In the genomic region with DNA sequence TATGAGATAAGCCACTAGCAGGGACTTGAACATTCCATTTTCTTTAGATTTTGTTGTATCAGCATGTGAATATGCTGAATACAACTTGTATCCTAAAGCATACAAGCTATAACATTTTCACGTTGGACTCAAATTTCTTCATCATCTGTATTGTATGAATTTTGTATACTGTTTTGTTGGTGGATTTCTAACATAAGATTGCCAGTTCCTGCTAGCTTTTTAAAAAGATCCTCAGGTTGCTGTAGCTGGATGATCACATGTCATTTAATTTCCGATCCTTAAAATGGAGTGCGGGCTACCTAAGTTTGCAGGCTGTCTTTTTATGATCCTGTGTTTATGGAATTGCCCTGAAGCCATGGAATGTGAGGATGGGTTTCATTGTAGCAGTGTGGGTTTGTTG, we compare ENCODE assay signal across 16 cellular contexts. TPM values are rescaled to one million over a fixed set of nuclear protein-coding genes. Genes with fewer than 3 reads are reported as not detected.
A peak's percentile ranks its signal among the peaks of the same experiment; 100 is the strongest.
DNase-seq lines count a peak whose midpoint lies in the region; ATAC-seq and TF ChIP-seq lines count a peak whose summit lies in the region.
"Had no signal": no experiment of that assay in that cellular context is flagged by ENCODE, and none has a peak within 500 bp of the region (broad histone marks: within the 10 kb centered on the region; RNA-seq: fewer than 3 reads in every experiment).

No MANE protein-coding gene starts in this region.

- no peaks in the 10 kb centered on the region for H3K27me3 Mint-ChIP-seq in WTC11 (ENCODE audit: low read depth)
- H3K27me3 Mint-ChIP-seq: central memory CD8-positive, alpha-beta T cell; stimulated activated naive CD8-positive, alpha-beta T cell treated with anti-CD3 and anti-CD28 coated beads, Interleukin-15, amount 100 ng/mL, for 72 hours had no signal

- H3K4me1 ChIP-seq in mesodermal cell (ENCODE audit: control insufficient read depth, insufficient read depth, low read length, poor library complexity, severe bottlenecking) (peaks cover 19% of the 10 kb centered on the region), suprapubic skin (peaks cover 58% of the 10 kb centered on the region)

- no peak for TF ChIP-seq POLR2A in suprapubic skin (IDR thresholded peaks at IDR 0.05)

- WGBS in mesodermal cell (ENCODE audit: insufficient coverage in 2 of 2), 2 experiments = 95% methylated on average over 2 of the region's 3 CpGs; no CpG with 5 or more reads in 1 of the 2 experiments
- WGBS in suprapubic skin = 71% methylated on average over 3 of the region's 3 CpGs

- H3K9me3 Mint-ChIP-seq in WTC11 = no peaks in the 10 kb centered on the region
- H3K9me3 Mint-ChIP-seq: activated naive CD4-positive, alpha-beta T cell treated with anti-CD3 and anti-CD28 coated beads, Interleukin-2, amount 50 U/mL, for 72 hours; central memory CD8-positive, alpha-beta T cell; naive thymus-derived CD4-positive, alpha-beta T cell; stimulated activated naive CD8-positive, alpha-beta T cell treated with anti-CD3 and anti-CD28 coated beads, Interleukin-15, amount 100 ng/mL, for 72 hours; T-helper 2 cell treated with Interferon-gamma antibody and Interleukin-4, amounts not matched to agents 5 μg/mL and 100 μg/mL, for 36 hours had no signal

- POLR2A ChIA-PET in HEK293T (lab: Yijun Ruan, JAX) (no interaction called here), WTC11 (lab: Charles Lee) (no interaction called here)

- H3K4me3 ChIP-seq in mesodermal cell (ENCODE audit: extremely low read depth, insufficient read depth, low read length, poor library complexity, severe bottlenecking) (no peak overlapping the region), suprapubic skin (no peak overlapping the region)

- TF ChIP-seq CTCF in WTC11 (IDR thresholded peaks at IDR 0.05) = no peak
- no peak for TF ChIP-seq CTCF in suprapubic skin (IDR thresholded peaks at IDR 0.05)

- ATAC-seq in WTC11 = no peak
- ATAC-seq: activated naive CD4-positive, alpha-beta T cell treated with anti-CD3 and anti-CD28 coated beads, Interleukin-2, amount 50 U/mL, for 72 hours; naive thymus-derived CD4-positive, alpha-beta T cell; stimulated activated naive CD8-positive, alpha-beta T cell treated with anti-CD3 and anti-CD28 coated beads, Interleukin-15, amount 100 ng/mL, for 72 hours had no signal

- peak overlapping the region; percentile 12 for H3K27ac Mint-ChIP-seq in WTC11
- H3K27ac Mint-ChIP-seq: activated naive CD4-positive, alpha-beta T cell treated with anti-CD3 and anti-CD28 coated beads, Interleukin-2, amount 50 U/mL, for 72 hours; naive thymus-derived CD4-positive, alpha-beta T cell; stimulated activated naive CD8-positive, alpha-beta T cell treated with anti-CD3 and anti-CD28 coated beads, Interleukin-15, amount 100 ng/mL, for 72 hours; T-helper 2 cell treated with Interferon-gamma antibody and Interleukin-4, amounts not matched to agents 5 μg/mL and 100 μg/mL, for 36 hours had no signal

- no peak overlapping the region for H3K4me3 Mint-ChIP-seq in WTC11
- H3K4me3 Mint-ChIP-seq: central memory CD8-positive, alpha-beta T cell; naive thymus-derived CD4-positive, alpha-beta T cell; stimulated activated naive CD8-positive, alpha-beta T cell treated with anti-CD3 and anti-CD28 coated beads, Interleukin-15, amount 100 ng/mL, for 72 hours; T-helper 2 cell treated with Interferon-gamma antibody and Interleukin-4, amounts not matched to agents 5 μg/mL and 100 μg/mL, for 36 hours had no signal

- no peaks in the 10 kb centered on the region for H3K27me3 ChIP-seq in suprapubic skin

- H3K27ac ChIP-seq in mesodermal cell (ENCODE audit: low read depth, low read length, severe bottlenecking) (peak overlapping the region; percentile 23), suprapubic skin (peak overlapping the region; percentile 30), substantia nigra (ENCODE audit: low read depth, low read length, poor library complexity, severe bottlenecking) (no peak overlapping the region)

- peak; percentile 30 for DNase-seq in HEK293T (ENCODE audit: extremely low spot score)
- no peak for DNase-seq in WTC11 (ENCODE audit: low spot score)
- no peak for DNase-seq in suprapubic skin (ENCODE audit: low spot score in 2 of 2)
- no peak for DNase-seq in substantia nigra (lab: John Stamatoyannopoulos, UW)
- DNase-seq in SHP77 treated with DMSO at 0.1 percent for 48 hours (lab: John Stamatoyannopoulos, UW) = no peak
- DNase-seq in DMS153 treated with DMSO at 0.1 percent for 48 hours (lab: John Stamatoyannopoulos, UW; ENCODE audit: unreplicated experiment) = no peak
- DNase-seq: activated CD4-positive, alpha-beta T cell treated with anti-CD3 and anti-CD28 coated beads for 48 hours; activated T-cell treated with anti-CD3 and anti-CD28 coated beads for 4 hours; DMS153; naive thymus-derived CD4-positive, alpha-beta T cell; NCI-H524 treated with DMSO at 0.1 percent for 48 hours; stimulated activated naive CD8-positive, alpha-beta T cell treated with anti-CD3 and anti-CD28 coated beads, Interleukin-15, amount 100 ng/mL, for 72 hours had no signal

- H3K36me3 ChIP-seq in mesodermal cell (ENCODE audit: control insufficient read depth, insufficient read depth, low read length) (peaks cover 21% of the 10 kb centered on the region), suprapubic skin (peaks cover 6% of the 10 kb centered on the region)

- no peak for TF ChIP-seq EP300 in suprapubic skin (IDR thresholded peaks at IDR 0.05)

- H3K36me3 Mint-ChIP-seq in WTC11 = peaks cover 10% of the 10 kb centered on the region
- H3K36me3 Mint-ChIP-seq: activated naive CD4-positive, alpha-beta T cell treated with anti-CD3 and anti-CD28 coated beads, Interleukin-2, amount 50 U/mL, for 72 hours had no signal

- H3K9me3 ChIP-seq in mesodermal cell (ENCODE audit: control insufficient read depth, low read length) (no peaks in the 10 kb centered on the region), suprapubic skin (no peaks in the 10 kb centered on the region)

- H3K4me1 Mint-ChIP-seq in WTC11 = peaks cover 68% of the 10 kb centered on the region

- CTCF ChIA-PET in HEK293T (lab: Yijun Ruan, JAX) (no interaction called here), WTC11 (lab: Charles Lee) (interaction anchor here (1.1 kb wide), 1 partner anchor 52 kb away, joined by 3 read pairs; no protein-coding TSS in a partner anchor)

TF ChIP-seq in HEK293T, 16 proteins besides CTCF, POLR2A, EP300 and RAD21:
- TF ChIP-seq, protein P1, sequence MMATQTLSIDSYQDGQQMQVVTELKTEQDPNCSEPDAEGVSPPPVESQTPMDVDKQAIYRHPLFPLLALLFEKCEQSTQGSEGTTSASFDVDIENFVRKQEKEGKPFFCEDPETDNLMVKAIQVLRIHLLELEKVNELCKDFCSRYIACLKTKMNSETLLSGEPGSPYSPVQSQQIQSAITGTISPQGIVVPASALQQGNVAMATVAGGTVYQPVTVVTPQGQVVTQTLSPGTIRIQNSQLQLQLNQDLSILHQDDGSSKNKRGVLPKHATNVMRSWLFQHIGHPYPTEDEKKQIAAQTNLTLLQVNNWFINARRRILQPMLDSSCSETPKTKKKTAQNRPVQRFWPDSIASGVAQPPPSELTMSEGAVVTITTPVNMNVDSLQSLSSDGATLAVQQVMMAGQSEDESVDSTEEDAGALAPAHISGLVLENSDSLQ (IDR thresholded peaks at IDR 0.05) = no peak
- TF ChIP-seq ZNF384 (IDR thresholded peaks at IDR 0.05) (no peak), FOXA1 (IDR thresholded peaks at IDR 0.05) (no peak), SP1 (IDR thresholded peaks at IDR 0.05) (no peak), FOXK2 (IDR thresholded peaks at IDR 0.05) (no peak), NFRKB (IDR thresholded peaks at IDR 0.05) (no peak), ELF4 (IDR thresholded peaks at IDR 0.05) (no peak), TARDBP (IDR thresholded peaks at IDR 0.05) (no peak), BHLHE40 (IDR thresholded peaks at IDR 0.05; ENCODE audit: borderline replicate concordance) (no peak), L3MBTL2 (conservative IDR thresholded peaks at IDR 0.05) (no peak)

TF ChIP-seq in WTC11, 78 proteins besides CTCF, POLR2A, EP300 and RAD21:
- TF ChIP-seq ETV6 (CRISPR knock-in tag; IDR thresholded peaks at IDR 0.05) (no peak), CREB1 (CRISPR knock-in tag; IDR thresholded peaks at IDR 0.05) (no peak), OVOL2 (CRISPR knock-in tag; IDR thresholded peaks at IDR 0.05; ENCODE audit: borderline replicate concordance) (no peak), RELA (CRISPR knock-in tag; IDR thresholded peaks at IDR 0.05; ENCODE audit: borderline replicate concordance) (no peak), ZNF396 (CRISPR knock-in tag; IDR thresholded peaks at IDR 0.05; ENCODE audit: borderline replicate concordance) (no peak), FOXJ3 (CRISPR knock-in tag; IDR thresholded peaks at IDR 0.05; ENCODE audit: borderline replicate concordance) (no peak)
- TF ChIP-seq, protein P2, sequence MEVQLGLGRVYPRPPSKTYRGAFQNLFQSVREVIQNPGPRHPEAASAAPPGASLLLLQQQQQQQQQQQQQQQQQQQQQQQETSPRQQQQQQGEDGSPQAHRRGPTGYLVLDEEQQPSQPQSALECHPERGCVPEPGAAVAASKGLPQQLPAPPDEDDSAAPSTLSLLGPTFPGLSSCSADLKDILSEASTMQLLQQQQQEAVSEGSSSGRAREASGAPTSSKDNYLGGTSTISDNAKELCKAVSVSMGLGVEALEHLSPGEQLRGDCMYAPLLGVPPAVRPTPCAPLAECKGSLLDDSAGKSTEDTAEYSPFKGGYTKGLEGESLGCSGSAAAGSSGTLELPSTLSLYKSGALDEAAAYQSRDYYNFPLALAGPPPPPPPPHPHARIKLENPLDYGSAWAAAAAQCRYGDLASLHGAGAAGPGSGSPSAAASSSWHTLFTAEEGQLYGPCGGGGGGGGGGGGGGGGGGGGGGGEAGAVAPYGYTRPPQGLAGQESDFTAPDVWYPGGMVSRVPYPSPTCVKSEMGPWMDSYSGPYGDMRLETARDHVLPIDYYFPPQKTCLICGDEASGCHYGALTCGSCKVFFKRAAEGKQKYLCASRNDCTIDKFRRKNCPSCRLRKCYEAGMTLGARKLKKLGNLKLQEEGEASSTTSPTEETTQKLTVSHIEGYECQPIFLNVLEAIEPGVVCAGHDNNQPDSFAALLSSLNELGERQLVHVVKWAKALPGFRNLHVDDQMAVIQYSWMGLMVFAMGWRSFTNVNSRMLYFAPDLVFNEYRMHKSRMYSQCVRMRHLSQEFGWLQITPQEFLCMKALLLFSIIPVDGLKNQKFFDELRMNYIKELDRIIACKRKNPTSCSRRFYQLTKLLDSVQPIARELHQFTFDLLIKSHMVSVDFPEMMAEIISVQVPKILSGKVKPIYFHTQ (CRISPR knock-in tag; IDR thresholded peaks at IDR 0.05) = no peak
- TF ChIP-seq, protein P3, sequence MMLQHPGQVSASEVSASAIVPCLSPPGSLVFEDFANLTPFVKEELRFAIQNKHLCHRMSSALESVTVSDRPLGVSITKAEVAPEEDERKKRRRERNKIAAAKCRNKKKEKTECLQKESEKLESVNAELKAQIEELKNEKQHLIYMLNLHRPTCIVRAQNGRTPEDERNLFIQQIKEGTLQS (CRISPR knock-in tag; conservative IDR thresholded peaks at IDR 0.05) = no peak

RNA-seq across cellular contexts. Expression of a gene that starts 6.9 kb away (rescaled TPM):
- 46.3 to 52.0 TPM (median 51.5 TPM) in 3 replicates for total RNA-seq in WTC11 (2021)
- 78.1 TPM for polyA plus RNA-seq in mesodermal cell (2013, experiment 1 of 2)
- 64.1 TPM for polyA plus RNA-seq in mesodermal cell (2013, experiment 2 of 2)
- total RNA-seq in suprapubic skin = 100 to 1,000 TPM in 2 of 4 donors, 10 to 100 TPM in 2; 90.5 to 148 (median 115) TPM
